Comparison of ENCODE assay signal across 1 cellular context in genomic region chr7:4683884-4684565, GRCh38.
TF ChIP-seq lines count a peak whose summit lies in the region.

No MANE protein-coding gene starts in this region.

TF ChIP-seq in GM12878, 131 proteins besides CTCF, POLR2A, EP300 and RAD21 (continued from another document):
- TF ChIP-seq ZBTB11 (CRISPR knock-in tag; IDR thresholded peaks at IDR 0.05) (no peak), POLR2AphosphoS5 (IDR thresholded peaks at IDR 0.05; ENCODE audit: low read length) (peak; percentile 56; the same call in 1 of the 2 replicates), FOXK2 (IDR thresholded peaks at IDR 0.05) (peak; percentile 35; the same call in 1 of the 2 replicates), TCF3 (IDR thresholded peaks at IDR 0.05; ENCODE audit: borderline replicate concordance, insufficient read depth, low read depth, low read length) (no peak), RUNX3 (IDR thresholded peaks at IDR 0.05; ENCODE audit: low read length) (peak; percentile 62), ATF7 (IDR thresholded peaks at IDR 0.05; ENCODE audit: low read depth) (0 out of 2 replicates have a peak, but pooled peaks have one; percentile 25), CREB1 (IDR thresholded peaks at IDR 0.05; ENCODE audit: low read depth) (peak; percentile 28; the same call in 1 of the 2 replicates), EED (IDR thresholded peaks at IDR 0.05; ENCODE audit: low read depth) (peak; percentile 65; the same call in 1 of the 2 replicates), RELA (IDR thresholded peaks at IDR 0.05; ENCODE audit: borderline replicate concordance, partially characterized antibody) (peak; percentile 54), SKIL (IDR thresholded peaks at IDR 0.05; ENCODE audit: low read depth, poor library complexity, severe bottlenecking) (peak; percentile 84), IKZF1 (conservative IDR thresholded peaks at IDR 0.05) (peak; percentile 47; the same call in 1 of the 2 replicates), BHLHE40 (IDR thresholded peaks at IDR 0.05; ENCODE audit: borderline replicate concordance in 1 of 2, low read depth in 2 of 2, low read length in 1 of 2) (peak; percentile 27 to 40; a peak in 2 of 4 replicates), IKZF2 (IDR thresholded peaks at IDR 0.05) (peak; percentile 60 to 70), RELB (IDR thresholded peaks at IDR 0.05; ENCODE audit: low read depth) (peak; percentile 53; the same call in 1 of the 2 replicates), RAD51 (IDR thresholded peaks at IDR 0.05) (no peak), SMARCA5 (IDR thresholded peaks at IDR 0.05) (0 out of 2 replicates have a peak, but pooled peaks have one; percentile 25), PML (IDR thresholded peaks at IDR 0.05; ENCODE audit: low read length) (no peak), MTA2 (IDR thresholded peaks at IDR 0.05; ENCODE audit: low read depth) (peak; percentile 71), NRF1 (conservative IDR thresholded peaks at IDR 0.05; ENCODE audit: low read depth, low read length) (no peak)
TF ChIP-seq in GM12878: peak in this region for 17.
